8 cellular contexts compared by ENCODE assay signal in the genomic region with DNA sequence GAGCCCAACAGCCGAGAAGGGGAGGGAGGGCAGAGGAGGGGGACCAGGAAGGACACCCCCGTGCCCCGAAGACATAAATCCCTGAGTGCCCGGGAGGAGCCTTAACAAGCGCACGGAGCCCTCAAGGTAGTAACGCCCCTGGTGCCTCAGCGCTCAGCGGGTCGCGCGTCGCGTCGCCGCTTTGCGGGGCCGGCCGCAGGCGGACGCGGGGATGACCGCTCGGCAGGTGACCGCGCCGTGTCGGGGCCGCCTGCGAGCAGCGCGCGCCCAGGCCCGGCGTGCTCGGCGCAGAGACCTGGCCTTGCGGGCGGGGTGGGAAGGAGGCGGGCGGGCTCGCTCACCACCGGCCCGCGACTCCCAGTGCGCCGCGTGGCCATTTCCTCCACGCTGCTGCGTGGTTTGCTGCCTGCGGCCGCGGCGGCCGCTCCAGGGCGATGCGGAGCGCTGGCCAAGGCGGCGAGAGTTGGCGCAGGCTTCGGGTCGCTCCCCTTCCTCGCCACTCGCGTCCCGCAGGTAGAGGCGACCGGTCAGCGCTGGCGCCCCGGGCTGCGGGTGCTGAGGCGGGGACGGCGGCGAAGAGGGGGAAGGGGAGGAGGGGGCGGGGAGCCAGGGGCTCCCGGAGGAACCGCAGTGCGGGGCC. TPM values are rescaled to one million over a fixed set of nuclear protein-coding genes. Genes with fewer than 3 reads are reported as not detected.
DNase-seq lines count a peak whose midpoint lies in the region; ATAC-seq and TF ChIP-seq lines count a peak whose summit lies in the region.

No MANE protein-coding gene starts in this region.

- H3K27ac ChIP-seq in cardiac muscle cell (no peak overlapping the region), trophoblast cell (ENCODE audit: low read depth, low read length) (peak overlapping the region; percentile 13)

- peaks cover 10% of the 10 kb centered on the region for H3K79me1 ChIP-seq in trophoblast cell (ENCODE audit: low read length)

- peaks cover 61% of the 10 kb centered on the region for H3K27me3 ChIP-seq in cardiac muscle cell
- no peaks in the 10 kb centered on the region for H3K27me3 ChIP-seq in trophoblast cell (ENCODE audit: insufficient read depth, low read length)

- TF ChIP-seq CTCF in AG04449 (IDR thresholded peaks at IDR 0.05; ENCODE audit: insufficient read depth, low read length, missing control alignments) (no peak), cardiac muscle cell (IDR thresholded peaks at IDR 0.05; ENCODE audit: low read depth, low read length) (no peak)

- ATAC-seq in GM18909 (IDR thresholded peaks at IDR 0.05; ENCODE audit: poor library complexity, unreplicated experiment) = peak; percentile 30
- peak; percentile 18 for ATAC-seq in HG03097 (IDR thresholded peaks at IDR 0.05; ENCODE audit: low FRiP score, unreplicated experiment)
- peak; percentile 35 to 45 for ATAC-seq in activated T-cell treated with anti-CD3 and anti-CD28 coated beads, Interleukin-2, amount 50 U/mL, for 72 hours (replicated peaks in 1 of 2)

- peak overlapping the region; percentile 71 for H4K12ac ChIP-seq in trophoblast cell (ENCODE audit: low read depth, low read length)

- peak overlapping the region; percentile 97 for H3K4me2 ChIP-seq in trophoblast cell (ENCODE audit: low read length)

- H3K9ac ChIP-seq in trophoblast cell (ENCODE audit: low read length) = peak overlapping the region; percentile 77

- H3K36me3 ChIP-seq in cardiac muscle cell = no peaks in the 10 kb centered on the region
- H3K36me3 ChIP-seq in trophoblast cell (ENCODE audit: control insufficient read depth in 1 of 2, insufficient read depth in 2 of 2, low read length in 2 of 2) = no peaks in the 10 kb centered on the region

- H3K4me3 ChIP-seq in AG04449 (ENCODE audit: low read depth, low read length) (peak overlapping the region; percentile 2; the same call in 1 of the 2 replicates), cardiac muscle cell (peak overlapping the region; percentile 95), trophoblast cell (ENCODE audit: low read depth, low read length) (peak overlapping the region; percentile 96)

- H3K27ac Mint-ChIP-seq in activated T-cell treated with anti-CD3 and anti-CD28 coated beads, Interleukin-2, amount 50 U/mL, for 72 hours = no peak overlapping the region

- no peak overlapping the region for H2BK12ac ChIP-seq in trophoblast cell (ENCODE audit: low read length)

- H4K8ac ChIP-seq in trophoblast cell (ENCODE audit: low read depth, low read length) = peak overlapping the region; percentile 17

- CTCF ChIA-PET in AG04449 (lab: Yijun Ruan, JAX) = no interaction called here

- H2AFZ ChIP-seq in trophoblast cell (ENCODE audit: insufficient read depth, low read length, poor library complexity) = peak overlapping the region; percentile 65

- H3K9me3 ChIP-seq in cardiac muscle cell (ENCODE audit: low read depth) (no peaks in the 10 kb centered on the region), trophoblast cell (ENCODE audit: insufficient read depth, low read depth, low read length) (no peaks in the 10 kb centered on the region)

- H3K36me3 Mint-ChIP-seq in activated T-cell treated with anti-CD3 and anti-CD28 coated beads, Interleukin-2, amount 50 U/mL, for 72 hours (ENCODE audit: insufficient read depth in 2 of 2) = peaks cover 0 to 4% of the 10 kb centered on the region in 2 donors

- peak overlapping the region; percentile 52 for H2BK120ac ChIP-seq in trophoblast cell (ENCODE audit: insufficient read depth, low read length, poor library complexity)

- H3K23ac ChIP-seq in trophoblast cell (ENCODE audit: low read length) = no peak overlapping the region

- POLR2A ChIA-PET in AG04449 (lab: Yijun Ruan, JAX) = no interaction called here

- peaks cover 42% of the 10 kb centered on the region for H3K27me3 Mint-ChIP-seq in activated T-cell treated with anti-CD3 and anti-CD28 coated beads, Interleukin-2, amount 50 U/mL, for 72 hours (ENCODE audit: low read depth)

- no CpG with 5 or more reads among the region's 81 CpGs for WGBS in trophoblast cell (ENCODE audit: extremely low coverage, insufficient coverage, insufficient read length)

- peak overlapping the region; percentile 36 for H3K14ac ChIP-seq in trophoblast cell (ENCODE audit: low read length)

- H3K9me3 Mint-ChIP-seq in activated T-cell treated with anti-CD3 and anti-CD28 coated beads, Interleukin-2, amount 50 U/mL, for 72 hours = no peaks in the 10 kb centered on the region

- DNase-seq in AG04449 (ENCODE audit: low read depth, low spot score) (no peak), cardiac muscle cell (ENCODE audit: low read depth in 1 of 2, low spot score in 1 of 2) (peak; percentile 9 to 60), trophoblast cell (peak; percentile 35 to 54), NCI-H1436 treated with DMSO at 0.1 percent for 48 hours (lab: John Stamatoyannopoulos, UW) (no peak), DMS153 treated with DMSO at 0.1 percent for 48 hours (lab: John Stamatoyannopoulos, UW; ENCODE audit: unreplicated experiment) (no peak)
- peak in 1 of 2 donors; percentile 2 for DNase-seq in activated T-cell treated with anti-CD3 and anti-CD28 coated beads, Interleukin-2, amount 50 U/mL, for 72 hours

- H3K4me1 Mint-ChIP-seq in activated T-cell treated with anti-CD3 and anti-CD28 coated beads, Interleukin-2, amount 50 U/mL, for 72 hours (ENCODE audit: low read depth) = peaks cover 23% of the 10 kb centered on the region

- peak overlapping the region; percentile 28 for H3K18ac ChIP-seq in trophoblast cell (ENCODE audit: low read length)

- no peak overlapping the region for H2AK5ac ChIP-seq in trophoblast cell (ENCODE audit: low read length)

- H3K4ac ChIP-seq in trophoblast cell (ENCODE audit: low read depth, low read length) = no peak overlapping the region

- peaks cover 8% of the 10 kb centered on the region for H3K79me2 ChIP-seq in trophoblast cell (ENCODE audit: control insufficient read depth, insufficient read depth, low read length, poor library complexity)

- peaks cover 4% of the 10 kb centered on the region for H3K4me1 ChIP-seq in cardiac muscle cell (ENCODE audit: low read depth)
- peaks cover 0 to 2% of the 10 kb centered on the region in 2 experiments for H3K4me1 ChIP-seq in trophoblast cell (ENCODE audit: control insufficient read depth in 1 of 2, insufficient read depth in 2 of 2, low read length in 2 of 2)

- H4K91ac ChIP-seq in trophoblast cell (ENCODE audit: low read depth, low read length) = peak overlapping the region; percentile 50

- no peak overlapping the region for H2BK5ac ChIP-seq in trophoblast cell (ENCODE audit: low read depth, low read length, poor library complexity)

- peak overlapping the region; percentile 92 to 95 for H3K4me3 Mint-ChIP-seq in activated T-cell treated with anti-CD3 and anti-CD28 coated beads, Interleukin-2, amount 50 U/mL, for 72 hours

RNA-seq across cellular contexts. Expression of a gene that starts 0.6 kb away (rescaled TPM):
- total RNA-seq in activated T-cell treated with anti-CD3 and anti-CD28 coated beads, Interleukin-2, amount 50 U/mL, for 72 hours = under 1 TPM in 1 of 2 donors, not detected in 1; 0.09 TPM
- total RNA-seq in cardiac muscle cell = 3.3 and 3.6 TPM in 2 replicates
- 0.10 and 0.77 TPM in 2 replicates for polyA plus RNA-seq in cardiac muscle cell
- 2.6 and 2.8 TPM in 2 replicates for polyA plus RNA-seq in trophoblast cell (2013)

Comparison
In these comparisons a context has a peak if more than half of its experiments do, and no peak if none do; other contexts are left out.
1. DNase-seq: peak in cardiac muscle cell (2 of 2) and trophoblast cell (2 of 2); none in AG04449 (single experiment), NCI-H1436 treated with DMSO at 0.1 percent for 48 hours (single experiment) and DMS153 treated with DMSO at 0.1 percent for 48 hours (single experiment).
2. H3K4me3 ChIP-seq: peak in every context shown above with its lines; median percentile 96 in trophoblast cell; 95 in cardiac muscle cell; 2 in AG04449.
3. Peak in every context shown above with its lines, with median percentiles within 50 percentile points of each other: ATAC-seq.